ENCODE assay signal across 7 cellular contexts in the genomic region with DNA sequence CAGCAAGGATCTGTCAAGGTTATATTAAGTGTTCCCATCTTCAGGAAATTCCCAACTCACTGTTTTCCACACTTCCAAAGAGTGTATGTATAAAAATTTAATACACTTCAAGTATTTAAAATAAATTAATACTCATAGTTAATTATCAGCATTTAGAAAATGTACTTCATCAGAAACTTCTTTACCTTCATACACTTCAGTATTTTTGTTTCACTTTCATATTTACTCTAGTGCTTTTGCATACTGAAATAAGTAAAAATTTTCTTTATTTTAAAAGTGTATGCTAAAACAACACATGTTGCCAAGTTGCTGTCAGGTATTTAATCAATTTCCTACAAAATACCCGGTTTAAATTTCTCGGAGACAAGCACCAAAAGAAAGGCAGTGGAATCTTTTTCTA. TPM values are rescaled to one million over a fixed set of nuclear protein-coding genes. Genes with fewer than 3 reads are reported as not detected.
DNase-seq lines count a peak whose midpoint lies in the region; ATAC-seq, FAIRE-seq and TF ChIP-seq lines count a peak whose summit lies in the region.

No MANE protein-coding gene starts in this region.

- H3K27me3 ChIP-seq in GM12878 (replicated peaks in 1 of 2; ENCODE audit: control insufficient read depth in 2 of 2, insufficient read depth in 2 of 2, low read length in 1 of 2) (no peaks in the 10 kb centered on the region), gastrocnemius medialis (no peaks in the 10 kb centered on the region)

- peaks cover 49% of the 10 kb centered on the region for H3K79me2 ChIP-seq in GM12878 (ENCODE audit: control insufficient read depth, insufficient read depth, low read length)

- no peak for FAIRE-seq in GM12878 (lab: Jason Lieb, UNC)

- no peaks in the 10 kb centered on the region for H3K36me3 ChIP-seq in GM12878 (ENCODE audit: control insufficient read depth in 2 of 2, insufficient read depth in 2 of 2, low read length in 1 of 2)
- no peaks in the 10 kb centered on the region for H3K36me3 ChIP-seq in gastrocnemius medialis

- no peaks in the 10 kb centered on the region for H4K20me1 ChIP-seq in GM12878 (ENCODE audit: control insufficient read depth, insufficient read depth)

- intact Hi-C loops in GM12878 (cut with micrococcal nuclease; ENCODE audit: unreplicated experiment): no loop called here
- intact Hi-C loops in gastrocnemius medialis (cut with DNase I; ENCODE audit: low total_unique reads): no loop called here

- SMC1A ChIA-PET in GM12878 (lab: Charles Lee; ENCODE audit: uncharacterized antibody, unreplicated experiment): no interaction called here

- TF ChIP-seq CTCF in GM12878 (IDR thresholded peaks at IDR 0.05 in 2 of 3, conservative IDR thresholded peaks at IDR 0.05 in 1 of 3; ENCODE audit: control insufficient read depth in 2 of 3, extremely low read depth in 1 of 3, insufficient read depth in 1 of 3, low read depth in 3 of 3, low read length in 3 of 3): no peak
- no peak for TF ChIP-seq CTCF in gastrocnemius medialis (IDR thresholded peaks at IDR 0.05 in 4 of 5, conservative IDR thresholded peaks at IDR 0.05 in 1 of 5)

- ATAC-seq in GM19328 (IDR thresholded peaks at IDR 0.05; ENCODE audit: unreplicated experiment): peak; percentile 59
- peak; percentile 43 for ATAC-seq in HG03095 (IDR thresholded peaks at IDR 0.05; ENCODE audit: unreplicated experiment)
- peak; percentile 72 for ATAC-seq in GM12878
- no peak for ATAC-seq in gastrocnemius medialis

- POLR2A ChIA-PET in GM12878 (lab: Charles Lee): no interaction called here

- H3K9me3 ChIP-seq in GM12878 (replicated peaks; ENCODE audit: control insufficient read depth, insufficient read depth, low read length) (no peaks in the 10 kb centered on the region), gastrocnemius medialis (no peaks in the 10 kb centered on the region)

- TF ChIP-seq POLR2A in GM12878 (IDR thresholded peaks at IDR 0.05; ENCODE audit: low read depth, low read length) (no peak), gastrocnemius medialis (IDR thresholded peaks at IDR 0.05) (no peak)

- H3K4me2 ChIP-seq in GM12878 (ENCODE audit: control insufficient read depth, insufficient read depth): peak overlapping the region; percentile 70

- DNase-seq in GM12878 (ENCODE audit: low read depth, low spot score) (no peak), gastrocnemius medialis (no peak), middle frontal gyrus (ENCODE audit: extremely low spot score, low spot score) (no peak), NCI-H774 (lab: John Stamatoyannopoulos, UW) (no peak), mucosa of gallbladder (ENCODE audit: low spot score) (no peak)

- TF ChIP-seq EP300 in GM12878 (IDR thresholded peaks at IDR 0.05; ENCODE audit: borderline replicate concordance in 1 of 2, control insufficient read depth in 1 of 2, low read depth in 2 of 2, low read length in 2 of 2): no peak

- CTCF ChIA-PET in GM12878 (lab: Yijun Ruan, JAX): interaction anchor here (2.5 kb wide), 1 partner anchor 23 kb away, joined by 8 read pairs; no protein-coding TSS in a partner anchor

- no TSS peak for BruUV-seq in GM12878 (replicated peaks; lab: Mats Ljungman, UMichigan)

- RAD21 ChIA-PET in GM12878 (lab: Charles Lee; ENCODE audit: unreplicated experiment): no interaction called here

- no peak for TF ChIP-seq RAD21 in GM12878 (IDR thresholded peaks at IDR 0.05; ENCODE audit: insufficient read depth, low read depth, low read length)

- peak overlapping the region; percentile 25; the same call in 1 of the 2 replicates for H3K27ac ChIP-seq in GM12878 (ENCODE audit: control insufficient read depth, insufficient read depth)
- peak overlapping the region in 3 of 4 donors; percentile 28 to 49 (median 29) for H3K27ac ChIP-seq in gastrocnemius medialis

- H3K4me3 ChIP-seq in GM12878: peak overlapping the region; percentile 58
- peak overlapping the region; percentile 10 to 44 (median 18) for H3K4me3 ChIP-seq in gastrocnemius medialis

- in situ Hi-C loops in GM12878 (cut with MboI): no loop called here
- in situ Hi-C loops in gastrocnemius medialis (cut with MboI; ENCODE audit: low sequenced_read_pairs in 4 of 4): no loop called here

- peak overlapping the region; percentile 16; the same call in 1 of the 2 replicates for H2AFZ ChIP-seq in GM12878 (ENCODE audit: control insufficient read depth, low read depth, low read length)

- no peak overlapping the region for H3K9ac ChIP-seq in GM12878 (ENCODE audit: control insufficient read depth, insufficient read depth, low read length)

- 0% methylated on average over 2 of the region's 2 CpGs for WGBS in GM12878 (ENCODE audit: insufficient coverage, insufficient replicate concordance, low lambda C conversion rate, missing lambda C conversion rate)

- H3K4me1 ChIP-seq in GM12878 (ENCODE audit: control insufficient read depth, insufficient read depth, low read length) (peaks cover 8% of the 10 kb centered on the region; the same call in 1 of the 2 replicates), gastrocnemius medialis (peaks cover 63 to 72% of the 10 kb centered on the region in 2 donors)

TF ChIP-seq in GM12878, 131 proteins besides CTCF, POLR2A, EP300 and RAD21 (continues in another document):
- TF ChIP-seq, protein P1, sequence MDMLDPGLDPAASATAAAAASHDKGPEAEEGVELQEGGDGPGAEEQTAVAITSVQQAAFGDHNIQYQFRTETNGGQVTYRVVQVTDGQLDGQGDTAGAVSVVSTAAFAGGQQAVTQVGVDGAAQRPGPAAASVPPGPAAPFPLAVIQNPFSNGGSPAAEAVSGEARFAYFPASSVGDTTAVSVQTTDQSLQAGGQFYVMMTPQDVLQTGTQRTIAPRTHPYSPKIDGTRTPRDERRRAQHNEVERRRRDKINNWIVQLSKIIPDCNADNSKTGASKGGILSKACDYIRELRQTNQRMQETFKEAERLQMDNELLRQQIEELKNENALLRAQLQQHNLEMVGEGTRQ (IDR thresholded peaks at IDR 0.05; ENCODE audit: borderline replicate concordance, low read depth, low read length): no peak
- TF ChIP-seq NBN (IDR thresholded peaks at IDR 0.05): 0 out of 2 replicates have a peak, but pooled peaks have one; percentile 22
- TF ChIP-seq RBBP5 (conservative IDR thresholded peaks at IDR 0.05): 0 out of 2 replicates have a peak, but pooled peaks have one; percentile 56
- no peak for TF ChIP-seq JUND (IDR thresholded peaks at IDR 0.05; ENCODE audit: low read depth, low read length)
- TF ChIP-seq, protein P2, sequence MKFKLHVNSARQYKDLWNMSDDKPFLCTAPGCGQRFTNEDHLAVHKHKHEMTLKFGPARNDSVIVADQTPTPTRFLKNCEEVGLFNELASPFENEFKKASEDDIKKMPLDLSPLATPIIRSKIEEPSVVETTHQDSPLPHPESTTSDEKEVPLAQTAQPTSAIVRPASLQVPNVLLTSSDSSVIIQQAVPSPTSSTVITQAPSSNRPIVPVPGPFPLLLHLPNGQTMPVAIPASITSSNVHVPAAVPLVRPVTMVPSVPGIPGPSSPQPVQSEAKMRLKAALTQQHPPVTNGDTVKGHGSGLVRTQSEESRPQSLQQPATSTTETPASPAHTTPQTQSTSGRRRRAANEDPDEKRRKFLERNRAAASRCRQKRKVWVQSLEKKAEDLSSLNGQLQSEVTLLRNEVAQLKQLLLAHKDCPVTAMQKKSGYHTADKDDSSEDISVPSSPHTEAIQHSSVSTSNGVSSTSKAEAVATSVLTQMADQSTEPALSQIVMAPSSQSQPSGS (IDR thresholded peaks at IDR 0.05; ENCODE audit: low read length): 0 out of 2 replicates have a peak, but pooled peaks have one; percentile 11
- TF ChIP-seq, protein P3, sequence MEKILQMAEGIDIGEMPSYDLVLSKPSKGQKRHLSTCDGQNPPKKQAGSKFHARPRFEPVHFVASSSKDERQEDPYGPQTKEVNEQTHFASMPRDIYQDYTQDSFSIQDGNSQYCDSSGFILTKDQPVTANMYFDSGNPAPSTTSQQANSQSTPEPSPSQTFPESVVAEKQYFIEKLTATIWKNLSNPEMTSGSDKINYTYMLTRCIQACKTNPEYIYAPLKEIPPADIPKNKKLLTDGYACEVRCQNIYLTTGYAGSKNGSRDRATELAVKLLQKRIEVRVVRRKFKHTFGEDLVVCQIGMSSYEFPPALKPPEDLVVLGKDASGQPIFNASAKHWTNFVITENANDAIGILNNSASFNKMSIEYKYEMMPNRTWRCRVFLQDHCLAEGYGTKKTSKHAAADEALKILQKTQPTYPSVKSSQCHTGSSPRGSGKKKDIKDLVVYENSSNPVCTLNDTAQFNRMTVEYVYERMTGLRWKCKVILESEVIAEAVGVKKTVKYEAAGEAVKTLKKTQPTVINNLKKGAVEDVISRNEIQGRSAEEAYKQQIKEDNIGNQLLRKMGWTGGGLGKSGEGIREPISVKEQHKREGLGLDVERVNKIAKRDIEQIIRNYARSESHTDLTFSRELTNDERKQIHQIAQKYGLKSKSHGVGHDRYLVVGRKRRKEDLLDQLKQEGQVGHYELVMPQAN (conservative IDR thresholded peaks at IDR 0.05): 0 out of 2 replicates have a peak, but pooled peaks have one; percentile 26
- TF ChIP-seq EGR1 (IDR thresholded peaks at IDR 0.05; ENCODE audit: borderline replicate concordance in 1 of 2, low read depth in 2 of 2, low read length in 2 of 2): no peak

RNA-seq across cellular contexts. Expression of a gene that starts 16.5 kb away (rescaled TPM):
- 293 and 299 TPM in 2 replicates for total RNA-seq in GM12878 (2013; cell fraction: nucleolus; rRNA removed)
- total RNA-seq in GM12878 (2014; rRNA removed): 12.4 and 18.2 TPM in 2 replicates
- 16.0 and 16.3 TPM in 2 replicates for total RNA-seq in GM12878 (2014; rRNA removed; fragmentation: Illumina TruSeq; extraction: Trizol)
- 14.4 and 15.4 TPM in 2 replicates for total RNA-seq in GM12878 (2021)
- polyA plus RNA-seq in GM12878 (2011; ENCODE audit: low read depth): 3.8 TPM
- 23.0 and 37.1 TPM in 2 replicates for polyA plus RNA-seq in GM12878 (2011; rRNA removed)
- polyA plus RNA-seq in GM12878 (2011; cell fraction: cytosol; rRNA removed): 7.1 and 9.3 TPM in 2 replicates
- polyA plus RNA-seq in GM12878 (2011; cell fraction: nucleus; rRNA removed): 41.4 and 51.7 TPM in 2 replicates
- polyA plus RNA-seq in GM12878 (2012): 7.5 and 8.9 TPM in 2 replicates
- 7.9 and 11.1 TPM in 2 replicates for polyA plus RNA-seq in GM12878 (2014; fragmentation: Illumina TruSeq; extraction: Trizol)
- polyA plus RNA-seq in GM12878 (2014; fragmentation: Nextera tagmentation; extraction: Ambion mirVana): 1 to 10 TPM; 2.7 to 5.4 TPM
- 4.6 and 5.3 TPM in 2 replicates for polyA plus RNA-seq in GM12878 (2014; rRNA removed)
- 1 to 10 TPM; 4.9 to 5.8 TPM for polyA plus RNA-seq in GM12878 (2016; fragmentation: Nextera tagmentation; extraction: Ambion mirVana)
- polyA minus RNA-seq in GM12878 (2011; rRNA and poly(A)+ RNA removed): 77.4 and 118 TPM in 2 replicates
- polyA minus RNA-seq in GM12878 (2011; cell fraction: cytosol; rRNA and poly(A)+ RNA removed): 13.0 and 14.6 TPM in 2 replicates
- polyA minus RNA-seq in GM12878 (2011; cell fraction: nucleus; rRNA and poly(A)+ RNA removed): 82.8 and 110 TPM in 2 replicates
- 10 to 100 TPM; 28.9 to 56.9 (median 37.0) TPM for total RNA-seq in gastrocnemius medialis
- 35.5 TPM for total RNA-seq in mucosa of gallbladder

Comparison
In these comparisons a context has a peak if more than half of its experiments do, and no peak if none do; other contexts are left out.
1. ATAC-seq: peak in GM19328 (single experiment), HG03095 (single experiment) and GM12878 (single experiment); none in gastrocnemius medialis (0 of 2).